Comparison of ENCODE assay signal across 8 cellular contexts in the genomic region with DNA sequence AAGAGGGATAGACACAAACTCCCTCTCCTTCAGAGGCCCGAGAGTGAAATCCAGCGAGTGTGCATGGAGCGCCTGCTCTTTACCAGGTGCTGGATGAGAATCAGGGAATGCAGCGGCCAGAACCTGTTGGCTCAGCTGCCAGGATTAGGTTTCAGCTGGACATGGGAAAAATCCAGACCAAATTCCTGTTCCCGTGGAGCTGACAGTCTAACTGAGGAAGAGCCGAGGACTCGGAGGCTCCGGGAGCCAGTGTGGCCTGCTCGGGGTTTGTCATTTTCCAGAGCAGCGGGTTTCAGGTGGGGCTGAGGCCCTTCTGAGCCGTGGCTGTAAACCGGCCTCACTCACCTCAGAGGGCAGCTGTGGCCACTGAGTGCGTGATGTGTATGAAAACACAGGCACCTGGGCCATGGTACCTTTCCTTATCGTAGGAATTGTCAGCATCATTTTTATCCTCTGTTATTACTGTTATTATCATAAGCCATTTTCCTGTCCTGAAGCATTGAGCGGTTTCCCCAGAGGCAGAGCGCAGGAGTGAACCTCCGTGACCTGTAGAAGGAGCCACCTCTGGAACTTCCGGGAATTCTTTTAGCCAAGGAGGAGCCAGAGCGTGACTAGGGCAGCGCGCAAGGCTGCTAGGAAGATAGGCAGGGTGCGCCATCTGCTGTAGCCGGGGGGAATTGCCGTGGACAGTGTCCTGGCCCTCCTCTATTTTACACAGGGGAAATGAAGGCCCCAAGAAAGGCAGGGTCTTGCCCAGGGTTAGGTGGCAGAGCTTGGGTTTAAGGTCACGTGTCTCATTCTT. TPM values are rescaled to one million over a fixed set of nuclear protein-coding genes. Genes with fewer than 3 reads are reported as not detected.
DNase-seq lines count a peak whose midpoint lies in the region; ATAC-seq, FAIRE-seq and TF ChIP-seq lines count a peak whose summit lies in the region.

No MANE protein-coding gene starts in this region.

- H3F3A ChIP-seq in MM.1S (ENCODE audit: insufficient read depth, low read length) = peaks cover 17% of the 10 kb centered on the region

- no peak for FAIRE-seq in D721Med (lab: Jason Lieb, UNC)

- H3K9me2 ChIP-seq in MM.1S (replicated peaks; ENCODE audit: insufficient read depth, low read length) = no peaks in the 10 kb centered on the region

- H3K27me3 ChIP-seq in MM.1S (replicated peaks; ENCODE audit: insufficient read depth, low read length) (no peaks in the 10 kb centered on the region), SJCRH30 (no peaks in the 10 kb centered on the region)

- H3K4me1 ChIP-seq in MM.1S (ENCODE audit: low read length) (peaks cover 16% of the 10 kb centered on the region; the same call in 1 of the 2 replicates), SJCRH30 (no peaks in the 10 kb centered on the region; the same call in 1 of the 2 replicates)

- no peaks in the 10 kb centered on the region for H4K20me1 ChIP-seq in MM.1S (ENCODE audit: insufficient read depth, low read length)

- H3K4me3 ChIP-seq in MM.1S (ENCODE audit: low read length) (peak overlapping the region; percentile 42), SJCRH30 (peak overlapping the region; percentile 49)

- H3K9me3 ChIP-seq in MM.1S (replicated peaks; ENCODE audit: insufficient read depth, low read length) (no peaks in the 10 kb centered on the region), SJCRH30 (replicated peaks) (no peaks in the 10 kb centered on the region)

- DNase-seq in D721Med (ENCODE audit: insufficient read length, low spot score) (peak; percentile 68), MM.1S (peak; percentile 76), SJCRH30 (peak; percentile 88 to 95), foreskin melanocyte (peak; percentile 68), non-pigmented ciliary epithelial cell (ENCODE audit: low read depth) (peak; percentile 23), substantia nigra (lab: John Stamatoyannopoulos, UW) (peak in 48 of 49 donors; percentile 28 to 89 (median 75))
- DNase-seq in activated naive CD4-positive, alpha-beta T cell (lab: John Stamatoyannopoulos, UW) = peak; percentile 73 to 82 (median 78)

- H3K4me2 ChIP-seq in MM.1S (ENCODE audit: low read depth, low read length) = peak overlapping the region; percentile 68

- H3K27ac ChIP-seq in MM.1S (ENCODE audit: low read length) = peak overlapping the region; percentile 50; the same call in 1 of the 2 replicates
- no peak overlapping the region for H3K27ac ChIP-seq in SJCRH30
- H3K27ac ChIP-seq in substantia nigra (ENCODE audit: low read depth, low read length, poor library complexity, severe bottlenecking) = peak overlapping the region; percentile 71

- H3K79me2 ChIP-seq in MM.1S (ENCODE audit: low read length) = no peaks in the 10 kb centered on the region

- peak overlapping the region; percentile 70 for H2AFZ ChIP-seq in MM.1S (ENCODE audit: low read length)

- H3K9ac ChIP-seq in MM.1S (ENCODE audit: low read length) = peak overlapping the region; percentile 18; the same call in 1 of the 2 replicates

- peak; percentile 96 for TF ChIP-seq CTCF in D721Med (IDR thresholded peaks at IDR 0.05; ENCODE audit: insufficient read depth, missing control alignments)
- TF ChIP-seq CTCF in MM.1S (IDR thresholded peaks at IDR 0.05; ENCODE audit: low read length) = peak; percentile 98

- H3K36me3 ChIP-seq in MM.1S (replicated peaks; ENCODE audit: insufficient read depth, low read length) (no peaks in the 10 kb centered on the region), SJCRH30 (no peaks in the 10 kb centered on the region)

- peak; percentile 90 for ATAC-seq in GM21723 (IDR thresholded peaks at IDR 0.05; ENCODE audit: unreplicated experiment)

RNA-seq across cellular contexts. Expression of gene PKIG, which starts 27.3 kb away (rescaled TPM):
- total RNA-seq in SJCRH30 (2014; rRNA removed; shearing (Covaris generic)) = 9.6 and 10.1 TPM in 2 replicates

RNA-seq across cellular contexts. Expression of gene ADA, which starts 41.8 kb away (rescaled TPM):
- 17.9 and 19.0 TPM in 2 replicates for total RNA-seq in SJCRH30 (2014; rRNA removed; shearing (Covaris generic))

Comparison
In these comparisons a context has a peak if more than half of its experiments do, and no peak if none do; other contexts are left out.
1. DNase-seq: peak in every context shown above with its lines; median percentile 92 in SJCRH30; 78 in activated naive CD4-positive, alpha-beta T cell; 76 in MM.1S; 75 in substantia nigra; 68 in D721Med; 68 in foreskin melanocyte; 23 in non-pigmented ciliary epithelial cell.